Comparison of ENCODE assay signal across 8 cellular contexts in genomic region chr1:201955009-201955749, GRCh38. TPM values are rescaled to one million over a fixed set of nuclear protein-coding genes. Genes with fewer than 3 reads are reported as not detected.
DNase-seq lines count a peak whose midpoint lies in the region; ATAC-seq and TF ChIP-seq lines count a peak whose summit lies in the region.

TIMM17A (plus strand) TSS chr1:201955503; CDS start chr1:201955527, 24 bp downstream.

- H3K4me2 ChIP-seq in PC-9: peak within 1 kb of the TSS; percentile 86

- no TSS peak for BruUV-seq in PC-9 (replicated peaks; lab: Mats Ljungman, UMichigan)

- peak within 1 kb of the TSS; percentile 89 for H3K4me3 ChIP-seq in Jurkat, Clone E6-1 (ENCODE audit: low read length)
- peak within 1 kb of the TSS; percentile 92 for H3K4me3 ChIP-seq in PC-9
- peak within 1 kb of the TSS; percentile 87 to 99 for H3K4me3 ChIP-seq in mucosa of rectum (ENCODE audit: low read length in 2 of 2)

- TF ChIP-seq POLR2A in erythroblast (IDR thresholded peaks at IDR 0.05; ENCODE audit: low read length): peak; percentile 99

- H3K4me1 ChIP-seq in PC-9 (replicated peaks; ENCODE audit: insufficient read depth) (peaks cover 10% of the 10 kb centered on the region; the same call in 1 of the 2 replicates), mucosa of rectum (ENCODE audit: control insufficient read depth in 2 of 2, insufficient read depth in 2 of 2, low read length in 2 of 2) (peaks cover 6 to 7% of the 10 kb centered on the region in 2 donors)

- POLR2A ChIA-PET in PC-9 (lab: Charles Lee; ENCODE audit: unreplicated experiment): interaction anchor here (0.6 to 1.0 kb wide), 5 partner anchors 13 to 126 kb away, joined by 3 to 8 read pairs (median 5); no protein-coding TSS in a partner anchor

- peak within 1 kb of the TSS; percentile 84 for H2AFZ ChIP-seq in PC-9

- peaks cover 49% of the 10 kb centered on the region for H3K79me2 ChIP-seq in PC-9 (ENCODE audit: low read depth)

- H3K27me3 ChIP-seq in PC-9 (ENCODE audit: insufficient read depth, low read depth) (no peaks in the 10 kb centered on the region), mucosa of rectum (ENCODE audit: control insufficient read depth in 2 of 2, insufficient read depth in 2 of 2, low read length in 2 of 2) (no peaks in the 10 kb centered on the region)

- CTCF ChIA-PET in PC-9 (lab: Charles Lee): interaction anchor here (0.6 kb wide), 2 partner anchors 59 to 68 kb away, joined by 3 read pairs; no protein-coding TSS in a partner anchor

- H3K27ac ChIP-seq in PC-9 (peak within 1 kb of the TSS; percentile 83), mucosa of rectum (ENCODE audit: low read depth in 2 of 2, low read length in 2 of 2) (peak within 1 kb of the TSS; percentile 85 to 89)

- peaks cover 5% of the 10 kb centered on the region; the same call in 1 of the 2 replicates for H4K20me1 ChIP-seq in PC-9 (ENCODE audit: insufficient read depth)

- intact Hi-C loops in PC-9 (cut with micrococcal nuclease; ENCODE audit: unreplicated experiment): loop anchor here (1.0 kb wide), 1 partner anchor 58 kb away; no protein-coding TSS in a partner anchor

- peak; percentile 98 for DNase-seq in DMS153 (lab: John Stamatoyannopoulos, UW)
- peak; percentile 88 for DNase-seq in Jurkat, Clone E6-1 (ENCODE audit: low read depth, low spot score)
- DNase-seq in PC-9: peak; percentile 95
- peak; percentile 91 for DNase-seq in activated T-cell treated with anti-CD3 and anti-CD28 coated beads, Interleukin-2, amount 50 U/mL, for 1 hour
- DNase-seq in erythroblast (lab: John Stamatoyannopoulos, UW): peak; percentile 95
- DNase-seq in stimulated activated CD8-positive, alpha-beta memory T cell treated with anti-CD3 and anti-CD28 coated beads, Interleukin-4, amount 100 ng/mL, for 48 hours: peak; percentile 95

- H3K9me3 ChIP-seq in PC-9 (ENCODE audit: insufficient read depth, low read depth) (no peaks in the 10 kb centered on the region), mucosa of rectum (ENCODE audit: control insufficient read depth in 2 of 2, low read length in 2 of 2) (no peaks in the 10 kb centered on the region)

- H3K9ac ChIP-seq in mucosa of rectum (ENCODE audit: low read depth in 1 of 2, low read length in 2 of 2): peak within 1 kb of the TSS; percentile 92 to 99

- ATAC-seq in GM21619 (IDR thresholded peaks at IDR 0.05; ENCODE audit: unreplicated experiment): peak; percentile 99

- H3F3A ChIP-seq in PC-9 (ENCODE audit: insufficient read depth, low read depth): peaks cover 20% of the 10 kb centered on the region

- peaks cover 21% of the 10 kb centered on the region for H3K36me3 ChIP-seq in PC-9 (ENCODE audit: low read depth)
- peaks cover 12 to 19% of the 10 kb centered on the region in 2 donors for H3K36me3 ChIP-seq in mucosa of rectum (ENCODE audit: control insufficient read depth in 2 of 2, insufficient read depth in 2 of 2, low read length in 2 of 2)

- no peaks in the 10 kb centered on the region for H3K9me2 ChIP-seq in PC-9 (ENCODE audit: insufficient read depth)

- TF ChIP-seq CTCF in PC-9 (conservative IDR thresholded peaks at IDR 0.05): no peak

RNA-seq across cellular contexts. Expression of gene TIMM17A, which starts in this region (rescaled TPM):
- polyA plus RNA-seq in Jurkat, Clone E6-1 (2012; ENCODE audit: insufficient read depth, insufficient read length): 97.1 TPM
- 55.7 and 60.4 TPM in 2 replicates for total RNA-seq in PC-9 (2021)

Comparison
In these comparisons a context has a peak if more than half of its experiments do, and no peak if none do; other contexts are left out.
1. Peak in every context shown above with its lines: DNase-seq, ATAC-seq, H3K4me3 ChIP-seq and H3K27ac ChIP-seq.